In the genomic region with DNA sequence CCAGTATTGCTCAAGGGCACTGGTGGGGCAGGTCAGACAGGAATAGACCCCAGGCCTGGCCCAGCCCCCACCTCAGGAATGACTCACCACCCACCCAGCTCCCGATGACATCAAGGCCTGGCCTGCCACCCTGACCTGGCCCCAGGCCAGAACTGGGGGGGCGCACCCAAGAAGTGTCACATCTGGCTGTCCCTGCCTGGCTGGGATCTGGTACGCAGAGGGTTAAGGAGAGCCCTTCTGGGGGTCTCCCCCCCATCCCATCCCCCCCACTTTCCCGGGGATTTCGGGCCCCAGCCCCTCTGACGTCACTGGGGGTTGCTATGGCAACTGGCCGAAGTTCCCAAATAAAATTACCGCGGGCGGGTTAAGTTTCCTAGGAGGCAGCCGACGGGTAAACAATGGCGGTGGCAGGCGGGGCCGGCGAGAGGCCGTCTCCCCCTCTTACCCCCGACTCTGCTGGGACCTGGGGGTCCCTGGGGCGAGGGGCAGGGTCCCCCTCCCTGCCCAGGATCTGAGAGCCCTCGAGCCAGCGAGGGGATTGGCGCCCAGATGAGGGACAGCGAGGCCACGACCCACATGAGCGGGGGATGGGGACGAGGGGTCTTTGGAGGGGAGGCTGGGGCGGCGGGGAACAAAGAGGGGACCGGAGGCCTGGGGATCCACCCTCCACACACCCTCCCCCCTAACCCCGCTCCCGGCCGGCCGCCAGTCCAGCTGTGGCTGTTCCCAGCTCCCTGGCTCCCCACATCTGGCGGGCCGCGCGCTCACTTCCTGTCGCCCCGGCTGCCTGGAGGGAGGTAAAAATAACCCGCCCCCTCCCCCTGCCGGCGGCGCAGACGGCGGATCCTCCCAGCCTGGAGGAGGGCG, we compare ENCODE assay signal across 1 cellular context.
A peak's percentile ranks its signal among the peaks of the same experiment; 100 is the strongest.
TF ChIP-seq lines count a peak whose summit lies in the region.

No MANE protein-coding gene starts in this region.

TF ChIP-seq in K562, 482 proteins besides CTCF, POLR2A, EP300 and RAD21 (continued from another document and continues in another):
- TF ChIP-seq, protein P1, sequence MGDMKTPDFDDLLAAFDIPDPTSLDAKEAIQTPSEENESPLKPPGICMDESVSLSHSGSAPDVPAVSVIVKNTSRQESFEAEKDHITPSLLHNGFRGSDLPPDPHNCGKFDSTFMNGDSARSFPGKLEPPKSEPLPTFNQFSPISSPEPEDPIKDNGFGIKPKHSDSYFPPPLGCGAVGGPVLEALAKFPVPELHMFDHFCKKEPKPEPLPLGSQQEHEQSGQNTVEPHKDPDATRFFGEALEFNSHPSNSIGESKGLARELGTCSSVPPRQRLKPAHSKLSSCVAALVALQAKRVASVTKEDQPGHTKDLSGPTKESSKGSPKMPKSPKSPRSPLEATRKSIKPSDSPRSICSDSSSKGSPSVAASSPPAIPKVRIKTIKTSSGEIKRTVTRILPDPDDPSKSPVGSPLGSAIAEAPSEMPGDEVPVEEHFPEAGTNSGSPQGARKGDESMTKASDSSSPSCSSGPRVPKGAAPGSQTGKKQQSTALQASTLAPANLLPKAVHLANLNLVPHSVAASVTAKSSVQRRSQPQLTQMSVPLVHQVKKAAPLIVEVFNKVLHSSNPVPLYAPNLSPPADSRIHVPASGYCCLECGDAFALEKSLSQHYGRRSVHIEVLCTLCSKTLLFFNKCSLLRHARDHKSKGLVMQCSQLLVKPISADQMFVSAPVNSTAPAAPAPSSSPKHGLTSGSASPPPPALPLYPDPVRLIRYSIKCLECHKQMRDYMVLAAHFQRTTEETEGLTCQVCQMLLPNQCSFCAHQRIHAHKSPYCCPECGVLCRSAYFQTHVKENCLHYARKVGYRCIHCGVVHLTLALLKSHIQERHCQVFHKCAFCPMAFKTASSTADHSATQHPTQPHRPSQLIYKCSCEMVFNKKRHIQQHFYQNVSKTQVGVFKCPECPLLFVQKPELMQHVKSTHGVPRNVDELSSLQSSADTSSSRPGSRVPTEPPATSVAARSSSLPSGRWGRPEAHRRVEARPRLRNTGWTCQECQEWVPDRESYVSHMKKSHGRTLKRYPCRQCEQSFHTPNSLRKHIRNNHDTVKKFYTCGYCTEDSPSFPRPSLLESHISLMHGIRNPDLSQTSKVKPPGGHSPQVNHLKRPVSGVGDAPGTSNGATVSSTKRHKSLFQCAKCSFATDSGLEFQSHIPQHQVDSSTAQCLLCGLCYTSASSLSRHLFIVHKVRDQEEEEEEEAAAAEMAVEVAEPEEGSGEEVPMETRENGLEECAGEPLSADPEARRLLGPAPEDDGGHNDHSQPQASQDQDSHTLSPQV (IDR thresholded peaks at IDR 0.05) = no peak
- TF ChIP-seq, protein P2, sequence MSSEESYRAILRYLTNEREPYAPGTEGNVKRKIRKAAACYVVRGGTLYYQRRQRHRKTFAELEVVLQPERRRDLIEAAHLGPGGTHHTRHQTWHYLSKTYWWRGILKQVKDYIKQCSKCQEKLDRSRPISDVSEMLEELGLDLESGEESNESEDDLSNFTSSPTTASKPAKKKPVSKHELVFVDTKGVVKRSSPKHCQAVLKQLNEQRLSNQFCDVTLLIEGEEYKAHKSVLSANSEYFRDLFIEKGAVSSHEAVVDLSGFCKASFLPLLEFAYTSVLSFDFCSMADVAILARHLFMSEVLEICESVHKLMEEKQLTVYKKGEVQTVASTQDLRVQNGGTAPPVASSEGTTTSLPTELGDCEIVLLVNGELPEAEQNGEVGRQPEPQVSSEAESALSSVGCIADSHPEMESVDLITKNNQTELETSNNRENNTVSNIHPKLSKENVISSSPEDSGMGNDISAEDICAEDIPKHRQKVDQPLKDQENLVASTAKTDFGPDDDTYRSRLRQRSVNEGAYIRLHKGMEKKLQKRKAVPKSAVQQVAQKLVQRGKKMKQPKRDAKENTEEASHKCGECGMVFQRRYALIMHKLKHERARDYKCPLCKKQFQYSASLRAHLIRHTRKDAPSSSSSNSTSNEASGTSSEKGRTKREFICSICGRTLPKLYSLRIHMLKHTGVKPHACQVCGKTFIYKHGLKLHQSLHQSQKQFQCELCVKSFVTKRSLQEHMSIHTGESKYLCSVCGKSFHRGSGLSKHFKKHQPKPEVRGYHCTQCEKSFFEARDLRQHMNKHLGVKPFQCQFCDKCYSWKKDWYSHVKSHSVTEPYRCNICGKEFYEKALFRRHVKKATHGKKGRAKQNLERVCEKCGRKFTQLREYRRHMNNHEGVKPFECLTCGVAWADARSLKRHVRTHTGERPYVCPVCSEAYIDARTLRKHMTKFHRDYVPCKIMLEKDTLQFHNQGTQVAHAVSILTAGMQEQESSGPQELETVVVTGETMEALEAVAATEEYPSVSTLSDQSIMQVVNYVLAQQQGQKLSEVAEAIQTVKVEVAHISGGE (CRISPR knock-in tag; IDR thresholded peaks at IDR 0.05) = peak in 2 of 3 experiments; percentile 19 to 94; a peak in 3 of 6 replicates
- no peak for TF ChIP-seq ZNF512 (tag; IDR thresholded peaks at IDR 0.05)
- no peak for TF ChIP-seq MTF1 (CRISPR knock-in tag; IDR thresholded peaks at IDR 0.05; ENCODE audit: borderline replicate concordance)
- TF ChIP-seq PYGO2 (tag; IDR thresholded peaks at IDR 0.05) = 0 out of 2 replicates have a peak, but pooled peaks have one; percentile 26
- no peak for TF ChIP-seq ELF2 (CRISPR knock-in tag; IDR thresholded peaks at IDR 0.05)
- peak; percentile 97 for TF ChIP-seq ZNF444 (CRISPR knock-in tag; IDR thresholded peaks at IDR 0.05)
- TF ChIP-seq ZNF354B (CRISPR knock-in tag; IDR thresholded peaks at IDR 0.05) = no peak
- no peak for TF ChIP-seq KDM2B (CRISPR knock-in tag; IDR thresholded peaks at IDR 0.05)
- TF ChIP-seq NCOA1 (IDR thresholded peaks at IDR 0.05; ENCODE audit: low read depth) = no peak; the same call in 1 of the 2 replicates
- TF ChIP-seq, protein P3, sequence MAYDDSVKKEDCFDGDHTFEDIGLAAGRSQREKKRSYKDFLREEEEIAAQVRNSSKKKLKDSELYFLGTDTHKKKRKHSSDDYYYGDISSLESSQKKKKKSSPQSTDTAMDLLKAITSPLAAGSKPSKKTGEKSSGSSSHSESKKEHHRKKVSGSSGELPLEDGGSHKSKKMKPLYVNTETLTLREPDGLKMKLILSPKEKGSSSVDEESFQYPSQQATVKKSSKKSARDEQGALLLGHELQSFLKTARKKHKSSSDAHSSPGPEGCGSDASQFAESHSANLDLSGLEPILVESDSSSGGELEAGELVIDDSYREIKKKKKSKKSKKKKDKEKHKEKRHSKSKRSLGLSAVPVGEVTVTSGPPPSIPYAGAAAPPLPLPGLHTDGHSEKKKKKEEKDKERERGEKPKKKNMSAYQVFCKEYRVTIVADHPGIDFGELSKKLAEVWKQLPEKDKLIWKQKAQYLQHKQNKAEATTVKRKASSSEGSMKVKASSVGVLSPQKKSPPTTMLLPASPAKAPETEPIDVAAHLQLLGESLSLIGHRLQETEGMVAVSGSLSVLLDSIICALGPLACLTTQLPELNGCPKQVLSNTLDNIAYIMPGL (CRISPR knock-in tag; IDR thresholded peaks at IDR 0.05) = no peak
- no peak for TF ChIP-seq CEBPZ (IDR thresholded peaks at IDR 0.05; ENCODE audit: borderline replicate concordance, low read depth, low read length)
- TF ChIP-seq GTF2B (IDR thresholded peaks at IDR 0.05; ENCODE audit: extremely low read depth, insufficient read length) = no peak
- 0 out of 2 replicates have a peak, but pooled peaks have one; percentile 45 for TF ChIP-seq SRSF3 (IDR thresholded peaks at IDR 0.05; ENCODE audit: insufficient read depth, low read length)
- TF ChIP-seq NFATC3 (IDR thresholded peaks at IDR 0.05) = 0 out of 2 replicates have a peak, but pooled peaks have one; percentile 16
- TF ChIP-seq LEF1 (IDR thresholded peaks at IDR 0.05) = peak; percentile 76
- peak; percentile 87 for TF ChIP-seq SUPT5H (IDR thresholded peaks at IDR 0.05)
- TF ChIP-seq, protein P4, sequence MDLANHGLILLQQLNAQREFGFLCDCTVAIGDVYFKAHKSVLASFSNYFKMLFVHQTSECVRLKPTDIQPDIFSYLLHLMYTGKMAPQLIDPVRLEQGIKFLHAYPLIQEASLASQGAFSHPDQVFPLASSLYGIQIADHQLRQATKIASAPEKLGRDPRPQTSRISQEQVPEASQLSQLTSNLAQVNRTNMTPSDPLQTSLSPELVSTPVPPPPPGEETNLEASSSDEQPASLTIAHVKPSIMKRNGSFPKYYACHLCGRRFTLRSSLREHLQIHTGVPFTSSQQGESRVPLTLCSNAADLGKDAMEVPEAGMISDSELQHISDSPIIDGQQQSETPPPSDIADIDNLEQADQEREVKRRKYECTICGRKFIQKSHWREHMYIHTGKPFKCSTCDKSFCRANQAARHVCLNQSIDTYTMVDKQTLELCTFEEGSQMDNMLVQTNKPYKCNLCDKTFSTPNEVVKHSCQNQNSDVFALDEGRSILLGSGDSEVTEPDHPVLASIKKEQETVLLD (IDR thresholded peaks at IDR 0.05) = 0 out of 2 replicates have a peak, but pooled peaks have one; percentile 31
- no peak for TF ChIP-seq RBM14 (IDR thresholded peaks at IDR 0.05; ENCODE audit: borderline replicate concordance, insufficient read depth, low read depth, low read length)
- TF ChIP-seq RHOXF2B (CRISPR knock-in tag; conservative IDR thresholded peaks at IDR 0.05) = no peak
- TF ChIP-seq HNRNPH1 (optimal IDR thresholded peaks at IDR 0.05; ENCODE audit: low read depth, low read length) = no peak
- no peak for TF ChIP-seq HDGF (IDR thresholded peaks at IDR 0.05)
- peak; percentile 51; the same call in 1 of the 2 replicates for TF ChIP-seq NKRF (IDR thresholded peaks at IDR 0.05; ENCODE audit: borderline replicate concordance)
- TF ChIP-seq, protein P5, sequence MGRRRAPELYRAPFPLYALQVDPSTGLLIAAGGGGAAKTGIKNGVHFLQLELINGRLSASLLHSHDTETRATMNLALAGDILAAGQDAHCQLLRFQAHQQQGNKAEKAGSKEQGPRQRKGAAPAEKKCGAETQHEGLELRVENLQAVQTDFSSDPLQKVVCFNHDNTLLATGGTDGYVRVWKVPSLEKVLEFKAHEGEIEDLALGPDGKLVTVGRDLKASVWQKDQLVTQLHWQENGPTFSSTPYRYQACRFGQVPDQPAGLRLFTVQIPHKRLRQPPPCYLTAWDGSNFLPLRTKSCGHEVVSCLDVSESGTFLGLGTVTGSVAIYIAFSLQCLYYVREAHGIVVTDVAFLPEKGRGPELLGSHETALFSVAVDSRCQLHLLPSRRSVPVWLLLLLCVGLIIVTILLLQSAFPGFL (CRISPR knock-in tag; IDR thresholded peaks at IDR 0.05) = no peak
- TF ChIP-seq IFI16 (CRISPR knock-in tag; IDR thresholded peaks at IDR 0.05) = no peak
- peak; percentile 89 for TF ChIP-seq HNRNPL (IDR thresholded peaks at IDR 0.05; ENCODE audit: low read depth, low read length)
- TF ChIP-seq CBX5 (IDR thresholded peaks at IDR 0.05; ENCODE audit: borderline replicate concordance, low read depth) = 0 out of 2 replicates have a peak, but pooled peaks have one; percentile 19
- TF ChIP-seq, protein P6, sequence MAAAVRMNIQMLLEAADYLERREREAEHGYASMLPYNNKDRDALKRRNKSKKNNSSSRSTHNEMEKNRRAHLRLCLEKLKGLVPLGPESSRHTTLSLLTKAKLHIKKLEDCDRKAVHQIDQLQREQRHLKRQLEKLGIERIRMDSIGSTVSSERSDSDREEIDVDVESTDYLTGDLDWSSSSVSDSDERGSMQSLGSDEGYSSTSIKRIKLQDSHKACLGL (CRISPR knock-in tag; IDR thresholded peaks at IDR 0.05; ENCODE audit: borderline replicate concordance, poor library complexity, severe bottlenecking) = no peak
